In the genomic region with DNA sequence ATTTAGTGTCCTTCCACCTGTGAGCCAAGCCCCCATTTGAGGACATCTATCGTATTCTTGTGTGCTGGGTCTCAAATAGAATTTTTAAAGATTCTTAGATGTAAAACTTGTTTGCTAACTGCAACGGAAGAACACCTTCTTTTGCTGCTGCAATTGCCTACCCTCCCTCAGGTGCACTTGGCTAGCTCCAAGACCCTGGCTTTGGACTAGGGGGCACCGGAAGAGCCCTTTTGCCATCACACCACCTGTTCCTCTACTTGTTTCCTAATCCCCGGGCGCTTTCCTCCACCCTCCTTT, we compare ENCODE assay signal across 8 cellular contexts. TPM values are rescaled to one million over a fixed set of nuclear protein-coding genes. Genes with fewer than 3 reads are reported as not detected.
A peak's percentile ranks its signal among the peaks of the same experiment; 100 is the strongest.
DNase-seq lines count a peak whose midpoint lies in the region; ATAC-seq, FAIRE-seq and TF ChIP-seq lines count a peak whose summit lies in the region.

No MANE protein-coding gene starts in this region.

- no peak for DNase-seq in CD4-positive, alpha-beta T cell
- peak; percentile 8 for DNase-seq in bronchial epithelial cell (ENCODE audit: low read depth)
- no peak for DNase-seq in natural killer cell
- DNase-seq in mesenteric fat pad (ENCODE audit: low spot score) = no peak

- peaks cover 30% of the 10 kb centered on the region for H4K20me1 ChIP-seq in Loucy (ENCODE audit: insufficient read depth, low read length, poor library complexity, severe bottlenecking)

- peak overlapping the region; percentile 91 for H3K4me2 ChIP-seq in Loucy (ENCODE audit: low read depth, low read length, poor library complexity, severe bottlenecking)

- H3K36me3 ChIP-seq in Loucy (ENCODE audit: insufficient read depth, low read length) (peaks cover 55% of the 10 kb centered on the region), bronchial epithelial cell (ENCODE audit: control insufficient read depth, insufficient read depth, low read length) (peaks cover 21% of the 10 kb centered on the region)

- no peak overlapping the region for H3K27ac ChIP-seq in CD4-positive, alpha-beta T cell (ENCODE audit: low read depth, low read length)

- no peaks in the 10 kb centered on the region for H3K9me2 ChIP-seq in Loucy (replicated peaks; ENCODE audit: low read depth, low read length)

- H3K27me3 Mint-ChIP-seq in CD4-positive, alpha-beta T cell = no peaks in the 10 kb centered on the region
- H3K27me3 Mint-ChIP-seq in natural killer cell (ENCODE audit: low read depth in 2 of 2) = no peaks in the 10 kb centered on the region

- peak overlapping the region; percentile 100 for H3K9ac ChIP-seq in Loucy (ENCODE audit: low read depth, low read length, poor library complexity, severe bottlenecking)

- no peaks in the 10 kb centered on the region for H3K9me3 ChIP-seq in CD4-positive, alpha-beta T cell (ENCODE audit: control insufficient read depth, low read length)
- no peaks in the 10 kb centered on the region for H3K9me3 ChIP-seq in Loucy (ENCODE audit: insufficient read depth, low read depth, low read length)

- TF ChIP-seq CTCF in CD4-positive, alpha-beta T cell (IDR thresholded peaks at IDR 0.05) = no peak
- TF ChIP-seq CTCF in Loucy (conservative IDR thresholded peaks at IDR 0.05; ENCODE audit: low read length) (no peak), bronchial epithelial cell (IDR thresholded peaks at IDR 0.05; ENCODE audit: insufficient read depth, low read length, severe bottlenecking) (no peak), natural killer cell (IDR thresholded peaks at IDR 0.05) (no peak)

- no peaks in the 10 kb centered on the region for H3K9me3 Mint-ChIP-seq in CD4-positive, alpha-beta T cell
- H3K9me3 Mint-ChIP-seq in natural killer cell = no peaks in the 10 kb centered on the region

- FAIRE-seq in bronchial epithelial cell (lab: Jason Lieb, UNC) = no peak

- intact Hi-C loops in CD4-positive, alpha-beta T cell (cut with DNase I, micrococcal nuclease) = loop anchor here in 1 of 2 experiments (2.0 to 5.0 kb wide), 2 partner anchors 38 to 189 kb away; a partner anchor contains a TSS
- intact Hi-C loops in natural killer cell (cut with micrococcal nuclease) = loop anchor here (2.0 to 5.0 kb wide), 2 partner anchors 39 to 192 kb away; a partner anchor contains a TSS

- H3K4me3 Mint-ChIP-seq in CD4-positive, alpha-beta T cell = peak overlapping the region; percentile 100
- H3K4me3 Mint-ChIP-seq in natural killer cell = peak overlapping the region; percentile 92

- ATAC-seq in CD4-positive, alpha-beta T cell (ENCODE audit: poor library complexity) = no peak
- no peak for ATAC-seq in natural killer cell
- ATAC-seq in HG03196 (IDR thresholded peaks at IDR 0.05; ENCODE audit: unreplicated experiment) = no peak
- no peak for ATAC-seq in HG03354 (IDR thresholded peaks at IDR 0.05; ENCODE audit: poor library complexity, severe bottlenecking, unreplicated experiment)
- no peak for ATAC-seq in HG03565 (IDR thresholded peaks at IDR 0.05; ENCODE audit: unreplicated experiment)

- H2AFZ ChIP-seq in Loucy (ENCODE audit: low read length) = no peak overlapping the region

- peaks cover 36% of the 10 kb centered on the region for H3K4me1 ChIP-seq in Loucy (ENCODE audit: insufficient read depth, low read length, poor library complexity, severe bottlenecking)

- H3K36me3 Mint-ChIP-seq in CD4-positive, alpha-beta T cell (ENCODE audit: low read depth) = peaks cover 59% of the 10 kb centered on the region
- H3K36me3 Mint-ChIP-seq in natural killer cell = peaks cover 8% of the 10 kb centered on the region

- peaks cover 46% of the 10 kb centered on the region for H3K4me1 Mint-ChIP-seq in CD4-positive, alpha-beta T cell (ENCODE audit: low read depth)
- H3K4me1 Mint-ChIP-seq in natural killer cell = peaks cover 37 to 39% of the 10 kb centered on the region in 2 donors

- POLR2A ChIA-PET in CD4-positive, alpha-beta T cell (lab: Charles Lee) = interaction anchor here (0.8 to 5.0 kb wide), 14 partner anchors 10 to 651 kb away, joined by 3 to 66 read pairs (median 6); a partner anchor contains a TSS

- peak overlapping the region; percentile 99 for H3K27ac Mint-ChIP-seq in CD4-positive, alpha-beta T cell
- H3K27ac Mint-ChIP-seq in natural killer cell = peak overlapping the region; percentile 21 to 91

- H3K79me2 ChIP-seq in Loucy (ENCODE audit: insufficient read depth, low read length) = peaks cover 43% of the 10 kb centered on the region

- CTCF ChIA-PET in CD4-positive, alpha-beta T cell (lab: Charles Lee) = interaction anchor here (1.0 to 2.8 kb wide), 4 partner anchors 9 to 576 kb away, joined by 3 to 21 read pairs (median 4); no protein-coding TSS in a partner anchor

- peaks cover 6% of the 10 kb centered on the region; the same call in 1 of the 2 replicates for H3F3A ChIP-seq in Loucy (ENCODE audit: low read depth)

- H3K4me3 ChIP-seq in Loucy (ENCODE audit: low read length, poor library complexity, severe bottlenecking) = peak overlapping the region; percentile 92
- H3K4me3 ChIP-seq in bronchial epithelial cell (ENCODE audit: low read depth, low read length) = no peak overlapping the region

- H3K27me3 ChIP-seq in CD4-positive, alpha-beta T cell (ENCODE audit: control insufficient read depth, insufficient read depth, low read length) = no peaks in the 10 kb centered on the region
- H3K27me3 ChIP-seq in Loucy (ENCODE audit: insufficient read depth, low read length, poor library complexity, severe bottlenecking) (peaks cover 4% of the 10 kb centered on the region), bronchial epithelial cell (ENCODE audit: control insufficient read depth, insufficient read depth, low read length) (no peaks in the 10 kb centered on the region)

RNA-seq across cellular contexts. Expression of a gene that starts 1.1 kb away (rescaled TPM):
- total RNA-seq in CD4-positive, alpha-beta T cell = 100 to 1,000 TPM; 323 to 330 TPM
- total RNA-seq in bronchial epithelial cell (87.9 and 283 TPM in 2 replicates), natural killer cell (100 to 1,000 TPM; 315 to 364 (median 326) TPM), mesenteric fat pad (151 TPM)

RNA-seq across cellular contexts. Expression of a gene that starts 39.0 kb away (rescaled TPM):
- 10 to 100 TPM; 26.3 to 26.8 TPM for total RNA-seq in CD4-positive, alpha-beta T cell
- total RNA-seq in bronchial epithelial cell = 55.3 and 64.9 TPM in 2 replicates
- total RNA-seq in natural killer cell = 10 to 100 TPM; 39.6 to 48.6 (median 43.4) TPM
- 141 TPM for total RNA-seq in mesenteric fat pad

RNA-seq across cellular contexts. Expression of a gene that starts 58.4 kb away (rescaled TPM):
- 10 to 100 TPM; 29.1 to 29.6 TPM for total RNA-seq in CD4-positive, alpha-beta T cell
- total RNA-seq in bronchial epithelial cell = 35.5 and 61.3 TPM in 2 replicates
- 100 to 1,000 TPM; 191 to 226 (median 215) TPM for total RNA-seq in natural killer cell
- total RNA-seq in mesenteric fat pad = 28.3 TPM
